ENCODE assay signal across 9 cellular contexts in genomic region chr13:20945952-20946383, GRCh38. TPM values are rescaled to one million over a fixed set of nuclear protein-coding genes. Genes with fewer than 3 reads are reported as not detected.
A peak's percentile ranks its signal among the peaks of the same experiment; 100 is the strongest.
DNase-seq lines count a peak whose midpoint lies in the region; ATAC-seq and TF ChIP-seq lines count a peak whose summit lies in the region.
"Had no signal": no experiment of that assay in that cellular context is flagged by ENCODE, and none has a peak within 500 bp of the region (broad histone marks: within the 10 kb centered on the region; RNA-seq: fewer than 3 reads in every experiment).

No MANE protein-coding gene starts in this region.

- intact Hi-C loops in CD4-positive, alpha-beta memory T cell (cut with micrococcal nuclease) = no loop called here

- H3K4me1 ChIP-seq in iPS-20b (ENCODE audit: insufficient read depth, low read length) = no peaks in the 10 kb centered on the region
- peaks cover 7% of the 10 kb centered on the region for H3K4me1 ChIP-seq in CD4-positive, alpha-beta memory T cell (ENCODE audit: insufficient read depth, low read length)

- in situ Hi-C loops in astrocyte of the cerebellum (cut with HindIII; ENCODE audit: low sequenced_read_pairs) = no loop called here

- no peak overlapping the region for H3K27ac ChIP-seq in iPS-20b (ENCODE audit: low read length)
- H3K27ac ChIP-seq in CD4-positive, alpha-beta memory T cell (ENCODE audit: low read depth, low read length) = no peak overlapping the region

- H3K27me3 ChIP-seq in iPS-20b (ENCODE audit: insufficient read depth, low read length) = peaks cover 14% of the 10 kb centered on the region
- H3K27me3 ChIP-seq in CD4-positive, alpha-beta memory T cell (ENCODE audit: insufficient read depth, low read length) = no peaks in the 10 kb centered on the region

- no peaks in the 10 kb centered on the region for H3K36me3 ChIP-seq in iPS-20b (ENCODE audit: insufficient read depth, low read depth, low read length)
- no peaks in the 10 kb centered on the region for H3K36me3 ChIP-seq in CD4-positive, alpha-beta memory T cell (ENCODE audit: insufficient read depth, low read length)

- H3K4me1 Mint-ChIP-seq in T-helper 1 cell treated with Interleukin-12 subunit alpha and Interleukin-12 subunit beta and Interleukin-4 antibody, amounts not matched to agents 30 μg/mL and 1 μg/mL, for 36 hours (ENCODE audit: low read depth) = peaks cover 5% of the 10 kb centered on the region
- peaks cover 16% of the 10 kb centered on the region for H3K4me1 Mint-ChIP-seq in stimulated activated memory B cell treated with anti-CD40 and anti-IgM and Interleukin-4, amounts not matched to agents 10 μg/mL and 1 μg/mL and 100 μg/mL, for 72 hours
- peaks cover 2 to 21% (median 9%) of the 10 kb centered on the region in 4 donors for H3K4me1 Mint-ChIP-seq in CD4-positive, alpha-beta memory T cell

- no peaks in the 10 kb centered on the region for H3K9me3 ChIP-seq in iPS-20b (ENCODE audit: insufficient read depth, low read depth, low read length)
- no peaks in the 10 kb centered on the region for H3K9me3 ChIP-seq in CD4-positive, alpha-beta memory T cell (ENCODE audit: control insufficient read depth in 1 of 2, low read length in 2 of 2)

- DNase-seq in T-helper 1 cell (no peak), astrocyte of the cerebellum (ENCODE audit: low read depth) (no peak), NCI-H748 treated with DMSO at 0.1 percent for 48 hours (lab: John Stamatoyannopoulos, UW) (no peak)
- no peak for DNase-seq in CD4-positive, alpha-beta memory T cell
- DNase-seq: T-helper 9 cell had no signal

- peak; percentile 31 for ATAC-seq in stimulated activated memory B cell treated with anti-CD40 and anti-IgM and Interleukin-4, amounts not matched to agents 10 μg/mL and 1 μg/mL and 100 μg/mL, for 72 hours
- ATAC-seq in GM21367 (IDR thresholded peaks at IDR 0.05; ENCODE audit: unreplicated experiment) = no peak

- POLR2A ChIA-PET in CD4-positive, alpha-beta memory T cell (lab: Charles Lee; ENCODE audit: partially characterized antibody) = interaction anchor here (0.7 kb wide), 1 partner anchor 10 kb away, joined by 3 read pairs; no protein-coding TSS in a partner anchor

- TF ChIP-seq CTCF in astrocyte of the cerebellum (IDR thresholded peaks at IDR 0.05; ENCODE audit: low read depth, low read length, missing control alignments) = no peak

- H3K9ac ChIP-seq in iPS-20b (ENCODE audit: low read depth, low read length) = no peak overlapping the region

- H3K4me3 Mint-ChIP-seq in T-helper 1 cell treated with Interleukin-12 subunit alpha and Interleukin-12 subunit beta and Interleukin-4 antibody, amounts not matched to agents 30 μg/mL and 1 μg/mL, for 36 hours = peak overlapping the region; percentile 50
- H3K4me3 Mint-ChIP-seq in stimulated activated memory B cell treated with anti-CD40 and anti-IgM and Interleukin-4, amounts not matched to agents 10 μg/mL and 1 μg/mL and 100 μg/mL, for 72 hours = no peak overlapping the region
- peak overlapping the region in 2 of 8 donors; percentile 21 to 35 for H3K4me3 Mint-ChIP-seq in CD4-positive, alpha-beta memory T cell

- peak overlapping the region; percentile 22 for H3K4me3 ChIP-seq in astrocyte of the cerebellum (ENCODE audit: low read depth, low read length)
- H3K4me3 ChIP-seq in iPS-20b (ENCODE audit: low read length) = peak overlapping the region; percentile 30; the same call in 1 of the 2 replicates
- no peak overlapping the region for H3K4me3 ChIP-seq in CD4-positive, alpha-beta memory T cell (ENCODE audit: low read length in 2 of 2)

- CTCF ChIA-PET in CD4-positive, alpha-beta memory T cell (lab: Charles Lee; ENCODE audit: partially characterized antibody) = interaction anchor here (1.5 kb wide), 1 partner anchor 27 kb away, joined by 3 read pairs; no protein-coding TSS in a partner anchor

- H3K9me3 Mint-ChIP-seq in T-helper 1 cell treated with Interleukin-12 subunit alpha and Interleukin-12 subunit beta and Interleukin-4 antibody, amounts not matched to agents 30 μg/mL and 1 μg/mL, for 36 hours = no peaks in the 10 kb centered on the region
- peaks cover 3% of the 10 kb centered on the region for H3K9me3 Mint-ChIP-seq in stimulated activated memory B cell treated with anti-CD40 and anti-IgM and Interleukin-4, amounts not matched to agents 10 μg/mL and 1 μg/mL and 100 μg/mL, for 72 hours
- H3K9me3 Mint-ChIP-seq in CD4-positive, alpha-beta memory T cell = peaks cover 0 to 4% (median 0%) of the 10 kb centered on the region in 8 donors

- no peak overlapping the region for H3K27ac Mint-ChIP-seq in T-helper 1 cell treated with Interleukin-12 subunit alpha and Interleukin-12 subunit beta and Interleukin-4 antibody, amounts not matched to agents 30 μg/mL and 1 μg/mL, for 36 hours
- H3K27ac Mint-ChIP-seq in stimulated activated memory B cell treated with anti-CD40 and anti-IgM and Interleukin-4, amounts not matched to agents 10 μg/mL and 1 μg/mL and 100 μg/mL, for 72 hours = no peak overlapping the region
- no peak overlapping the region for H3K27ac Mint-ChIP-seq in CD4-positive, alpha-beta memory T cell

- no peaks in the 10 kb centered on the region for H3K36me3 Mint-ChIP-seq in T-helper 1 cell treated with Interleukin-12 subunit alpha and Interleukin-12 subunit beta and Interleukin-4 antibody, amounts not matched to agents 30 μg/mL and 1 μg/mL, for 36 hours (ENCODE audit: low read depth)
- no peaks in the 10 kb centered on the region for H3K36me3 Mint-ChIP-seq in stimulated activated memory B cell treated with anti-CD40 and anti-IgM and Interleukin-4, amounts not matched to agents 10 μg/mL and 1 μg/mL and 100 μg/mL, for 72 hours
- no peaks in the 10 kb centered on the region for H3K36me3 Mint-ChIP-seq in CD4-positive, alpha-beta memory T cell

- peaks cover 46% of the 10 kb centered on the region for H3K27me3 Mint-ChIP-seq in T-helper 1 cell treated with Interleukin-12 subunit alpha and Interleukin-12 subunit beta and Interleukin-4 antibody, amounts not matched to agents 30 μg/mL and 1 μg/mL, for 36 hours (ENCODE audit: low read depth)
- H3K27me3 Mint-ChIP-seq in stimulated activated memory B cell treated with anti-CD40 and anti-IgM and Interleukin-4, amounts not matched to agents 10 μg/mL and 1 μg/mL and 100 μg/mL, for 72 hours = peaks cover 61% of the 10 kb centered on the region
- H3K27me3 Mint-ChIP-seq in CD4-positive, alpha-beta memory T cell = peaks cover 42 to 50% of the 10 kb centered on the region in 2 donors

RNA-seq across cellular contexts. Expression of gene XPO4, which starts 43.4 kb away (rescaled TPM):
- total RNA-seq in CD4-positive, alpha-beta memory T cell = 10 to 100 TPM; 25.5 to 27.4 TPM
- polyA plus RNA-seq in CD4-positive, alpha-beta memory T cell = 1 to 10 TPM; 5.2 to 9.2 TPM

Comparison
In these comparisons a context has a peak if more than half of its experiments do, and no peak if none do; other contexts are left out.
1. H3K4me3 ChIP-seq: peak in astrocyte of the cerebellum (single experiment) and iPS-20b (single experiment); none in CD4-positive, alpha-beta memory T cell (0 of 2).